Comparison of ENCODE assay signal across 14 cellular contexts in the genomic region with DNA sequence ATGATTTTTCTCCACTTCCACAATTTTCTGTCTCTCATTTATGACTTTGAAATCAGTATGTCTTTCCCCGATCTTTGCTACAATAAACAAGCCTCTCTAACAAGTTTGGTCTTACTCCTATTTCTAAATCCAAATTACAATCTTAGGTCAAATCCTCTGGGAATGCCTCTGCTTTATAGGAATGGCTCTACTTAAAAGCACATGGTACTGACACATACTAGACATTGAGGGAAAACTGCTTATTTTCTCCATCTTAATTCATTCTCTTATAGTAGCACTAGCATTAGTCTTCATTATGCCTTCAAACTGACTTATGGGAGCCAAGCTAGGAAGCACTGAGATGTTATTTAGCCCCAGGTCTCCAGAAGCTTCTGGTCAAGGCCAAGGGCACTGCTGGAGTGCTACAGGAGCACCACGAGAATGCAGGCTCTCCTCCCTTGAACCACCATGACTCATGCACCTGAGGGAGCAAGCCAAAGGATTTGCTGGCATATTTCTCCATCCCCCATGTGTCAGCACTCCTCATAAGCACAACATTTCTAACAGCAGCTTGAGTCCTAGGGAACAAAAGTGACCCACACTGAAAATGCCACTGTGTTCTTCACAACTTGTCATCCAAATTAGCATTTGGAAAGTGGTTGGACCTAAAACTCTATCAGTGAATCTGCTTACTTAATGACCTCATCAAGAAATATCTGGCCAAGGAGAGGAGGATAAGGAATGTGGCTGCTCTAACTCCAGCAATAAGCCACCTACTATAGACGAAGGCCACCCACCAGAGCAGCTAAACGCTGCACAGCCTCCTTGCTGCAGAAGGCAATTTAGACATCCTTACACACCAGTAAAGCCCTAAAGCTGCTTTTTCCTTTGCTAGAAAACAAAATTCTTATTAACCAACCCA.
DNase-seq lines count a peak whose midpoint lies in the region; ATAC-seq and TF ChIP-seq lines count a peak whose summit lies in the region.
"Had no signal": no experiment of that assay in that cellular context is flagged by ENCODE, and none has a peak within 500 bp of the region (broad histone marks: within the 10 kb centered on the region; RNA-seq: fewer than 3 reads in every experiment).

No MANE protein-coding gene starts in this region.

- no peak overlapping the region for H3K27ac ChIP-seq in Panc1 (ENCODE audit: low read length)
- H3K27ac ChIP-seq in osteoblast (ENCODE audit: low read depth, low read length): no peak overlapping the region

- H3K4me3 ChIP-seq in Panc1 (ENCODE audit: low read depth in 2 of 2, low read length in 2 of 2): no peak overlapping the region
- H3K4me3 ChIP-seq in epithelial cell of proximal tubule (ENCODE audit: low read depth, low read length): no peak overlapping the region
- H3K4me3 ChIP-seq in osteoblast (ENCODE audit: insufficient read depth, low read length): no peak overlapping the region

- no peaks in the 10 kb centered on the region for H4K20me1 ChIP-seq in osteoblast (ENCODE audit: insufficient read depth, low read length)

- intact Hi-C loops in Panc1 (cut with micrococcal nuclease; ENCODE audit: unreplicated experiment): no loop called here

- TF ChIP-seq CTCF in Panc1 (IDR thresholded peaks at IDR 0.05) (no peak), epithelial cell of proximal tubule (conservative IDR thresholded peaks at IDR 0.05; ENCODE audit: low read depth, low read length) (no peak), osteoblast (IDR thresholded peaks at IDR 0.05; ENCODE audit: extremely low read depth, low read depth, low read length) (no peak)

- POLR2A ChIA-PET in Panc1 (lab: Charles Lee): no interaction called here

- H3K9me3 ChIP-seq in Panc1 (ENCODE audit: control insufficient read depth, insufficient read depth, low read depth, low read length): no peaks in the 10 kb centered on the region
- H3K9me3 ChIP-seq in osteoblast (ENCODE audit: low read depth, low read length): no peaks in the 10 kb centered on the region

- in situ Hi-C loops in Panc1 (cut with HindIII; ENCODE audit: low pct_unique_long_range_greater_than_20kb, low sequenced_read_pairs): no loop called here

- H3K79me2 ChIP-seq in osteoblast (ENCODE audit: insufficient read depth, low read length): no peaks in the 10 kb centered on the region

- H3K36me3 ChIP-seq in Panc1 (ENCODE audit: control insufficient read depth, insufficient read depth, low read length): no peaks in the 10 kb centered on the region
- H3K36me3 ChIP-seq in osteoblast (ENCODE audit: insufficient read depth, low read length): no peaks in the 10 kb centered on the region

- DNase-seq in EL: peak; percentile 84
- DNase-seq in Panc1 (ENCODE audit: low read depth, low spot score): peak; percentile 54
- peak; percentile 10 for DNase-seq in epithelial cell of proximal tubule (ENCODE audit: low read depth)
- DNase-seq in osteoblast (ENCODE audit: insufficient read length, low spot score, missing footprints): peak; percentile 76
- no peak for DNase-seq in activated T-cell treated with anti-CD3 and anti-CD28 coated beads, Interleukin-2, amount 50 U/mL, for 48 hours
- DNase-seq: activated CD4-positive, CD25-positive, alpha-beta regulatory T cell; CD8-positive, alpha-beta memory T cell; Kasumi-1; NCI-H345; SHP77; stimulated activated naive CD8-positive, alpha-beta T cell treated with anti-CD3 and anti-CD28 coated beads, Interleukin-15, amount 100 ng/mL, for 72 hours had no signal

- H3K4me2 ChIP-seq in osteoblast (ENCODE audit: insufficient read depth, low read length): peak overlapping the region; percentile 20

- BruUV-seq in Panc1 (replicated peaks; lab: Mats Ljungman, UMichigan): no TSS peak

- H3K4me1 ChIP-seq in Panc1 (ENCODE audit: control insufficient read depth, insufficient read depth, low read length) (no peaks in the 10 kb centered on the region), osteoblast (ENCODE audit: insufficient read depth, low read length) (peaks cover 13% of the 10 kb centered on the region)

- H2AFZ ChIP-seq in osteoblast (ENCODE audit: low read length): no peak overlapping the region

- CTCF ChIA-PET in Panc1 (lab: Charles Lee): no interaction called here

- H3K27me3 ChIP-seq in Panc1 (ENCODE audit: control insufficient read depth, insufficient read depth, low read length): no peaks in the 10 kb centered on the region
- no peaks in the 10 kb centered on the region for H3K27me3 ChIP-seq in osteoblast (ENCODE audit: insufficient read depth, low read length)

- ATAC-seq in Panc1 (peak; percentile 48; the same call in 1 of the 2 replicates), GM21529 (IDR thresholded peaks at IDR 0.05; ENCODE audit: unreplicated experiment) (no peak), HG02970 (IDR thresholded peaks at IDR 0.05; ENCODE audit: low FRiP score, unreplicated experiment) (no peak), HG02885 (IDR thresholded peaks at IDR 0.05; ENCODE audit: poor library complexity, unreplicated experiment) (no peak)
- ATAC-seq: stimulated activated naive CD8-positive, alpha-beta T cell treated with anti-CD3 and anti-CD28 coated beads, Interleukin-15, amount 100 ng/mL, for 72 hours had no signal

Comparison
In these comparisons a context has a peak if more than half of its experiments do, and no peak if none do; other contexts are left out.
1. DNase-seq: peak in EL (single experiment), Panc1 (single experiment), epithelial cell of proximal tubule (single experiment) and osteoblast (single experiment); none in activated T-cell treated with anti-CD3 and anti-CD28 coated beads, Interleukin-2, amount 50 U/mL, for 48 hours (0 of 2).